Comparison of ENCODE assay signal across 8 cellular contexts in genomic region chr1:148996449-148997224, GRCh38.
DNase-seq lines count a peak whose midpoint lies in the region; ATAC-seq and TF ChIP-seq lines count a peak whose summit lies in the region.
"Not testable (repeated sequence)": the region's sequence is repeated elsewhere in the genome, so short reads cannot be mapped to it uniquely, and the experiment has no call there.

No MANE protein-coding gene starts in this region.

- not testable (repeated sequence) for H3K4me1 ChIP-seq in PC-3 (ENCODE audit: insufficient read depth, low read length); psoas muscle; thyroid gland

- CTCF ChIA-PET in PC-3 (lab: Charles Lee): not testable (repeated sequence)

- POLR2A ChIA-PET in PC-3 (lab: Charles Lee; ENCODE audit: unreplicated experiment): not testable (repeated sequence)

- H3K79me2 ChIP-seq in PC-3 (ENCODE audit: low read length): not testable (repeated sequence)

- WGBS in psoas muscle, 3 donors: 49 to 78% (median 51%) methylated on average over 4 of the region's 5 CpGs
- 96 to 100% methylated on average over 4 of the region's 5 CpGs for WGBS in thyroid gland, 2 donors

- intact Hi-C loops in PC-3 (cut with micrococcal nuclease); Right ventricle myocardium superior (cut with DNase I); psoas muscle (cut with DNase I); thyroid gland (cut with DNase I): not testable (repeated sequence)

- H3K9me3 ChIP-seq in PC-3 (ENCODE audit: low read length); psoas muscle; thyroid gland: not testable (repeated sequence)

- not testable (repeated sequence) for H3K27ac Mint-ChIP-seq in activated T-helper 17 cell treated with anti-CD3 and anti-CD28 coated beads, Interleukin-2, amount 50 U/mL, for 72 hours

- H3F3A ChIP-seq in PC-3 (ENCODE audit: low read length, unreplicated experiment): not testable (repeated sequence)

- H3K9me3 Mint-ChIP-seq in activated T-helper 17 cell treated with anti-CD3 and anti-CD28 coated beads, Interleukin-2, amount 50 U/mL, for 72 hours: not testable (repeated sequence)

- not testable (repeated sequence) for TF ChIP-seq POLR2A in thyroid gland (IDR thresholded peaks at IDR 0.05)

- DNase-seq in EH (ENCODE audit: low read depth) (peak; percentile 21), PC-3 (peak; percentile 11), cardiac fibroblast (ENCODE audit: low read depth in 2 of 2) (peak; percentile 7 to 18), fibroblast of mammary gland (ENCODE audit: low read depth) (peak; percentile 20), thyroid gland (peak; percentile 8 to 23)
- not testable (repeated sequence) for DNase-seq in Right ventricle myocardium superior, psoas muscle

- H3K27me3 ChIP-seq in PC-3 (ENCODE audit: low read length); psoas muscle (ENCODE audit: insufficient read depth in 3 of 3, low read length in 2 of 3); thyroid gland: not testable (repeated sequence)

- not testable (repeated sequence) for BruUV-seq in PC-3 (replicated peaks; lab: Mats Ljungman, UMichigan)

- H3K4me1 Mint-ChIP-seq in activated T-helper 17 cell treated with anti-CD3 and anti-CD28 coated beads, Interleukin-2, amount 50 U/mL, for 72 hours: not testable (repeated sequence)

- not testable (repeated sequence) for TF ChIP-seq CTCF in PC-3 (conservative IDR thresholded peaks at IDR 0.05; ENCODE audit: low read depth, low read length); cardiac fibroblast (IDR thresholded peaks at IDR 0.05; ENCODE audit: low read depth, low read length); fibroblast of mammary gland (conservative IDR thresholded peaks at IDR 0.05; ENCODE audit: control insufficient read depth, insufficient read depth, low read depth, low read length); psoas muscle (IDR thresholded peaks at IDR 0.05); thyroid gland (IDR thresholded peaks at IDR 0.05)

- H2AFZ ChIP-seq in PC-3 (ENCODE audit: low read length): not testable (repeated sequence)

- H3K27me3 Mint-ChIP-seq in activated T-helper 17 cell treated with anti-CD3 and anti-CD28 coated beads, Interleukin-2, amount 50 U/mL, for 72 hours: not testable (repeated sequence)

- not testable (repeated sequence) for H3K9me2 ChIP-seq in PC-3 (replicated peaks; ENCODE audit: low read length)

- not testable (repeated sequence) for H4K20me1 ChIP-seq in PC-3 (ENCODE audit: low read length)

- not testable (repeated sequence) for H3K36me3 ChIP-seq in PC-3 (ENCODE audit: low read depth, low read length); thyroid gland
- H3K36me3 ChIP-seq in psoas muscle (ENCODE audit: insufficient read depth in 1 of 2, low read depth in 1 of 2): peaks cover 0 to 15% of the 10 kb centered on the region in 2 donors

- H3K36me3 Mint-ChIP-seq in activated T-helper 17 cell treated with anti-CD3 and anti-CD28 coated beads, Interleukin-2, amount 50 U/mL, for 72 hours (ENCODE audit: low read depth): not testable (repeated sequence)

- not testable (repeated sequence) for H3K27ac ChIP-seq in PC-3 (ENCODE audit: low read length); thyroid gland
- peak overlapping the region; percentile 65 for H3K27ac ChIP-seq in psoas muscle

- ATAC-seq in PC-3: not testable (repeated sequence)
- peak; percentile 30 for ATAC-seq in activated T-helper 17 cell treated with anti-CD3 and anti-CD28 coated beads, Interleukin-2, amount 50 U/mL, for 72 hours (replicated peaks)
- peak; percentile 5 for ATAC-seq in Right ventricle myocardium superior (ENCODE audit: poor library complexity)
- ATAC-seq in psoas muscle: peak in 3 of 4 donors; percentile 11 to 43 (median 20)

- not testable (repeated sequence) for H3K4me2 ChIP-seq in PC-3 (ENCODE audit: low read length)

- not testable (repeated sequence) for H3K4me3 ChIP-seq in PC-3 (ENCODE audit: low read length); cardiac fibroblast (replicated peaks in 1 of 2; ENCODE audit: low read depth in 2 of 2, low read length in 2 of 2); fibroblast of mammary gland (ENCODE audit: control insufficient read depth, low read depth, low read length); psoas muscle; thyroid gland (replicated peaks in 1 of 3)

- not testable (repeated sequence) for H3K4me3 Mint-ChIP-seq in activated T-helper 17 cell treated with anti-CD3 and anti-CD28 coated beads, Interleukin-2, amount 50 U/mL, for 72 hours

- H3K9ac ChIP-seq in PC-3 (ENCODE audit: low read length): not testable (repeated sequence)
